Comparison of ENCODE assay signal across 9 cellular contexts in the genomic region with DNA sequence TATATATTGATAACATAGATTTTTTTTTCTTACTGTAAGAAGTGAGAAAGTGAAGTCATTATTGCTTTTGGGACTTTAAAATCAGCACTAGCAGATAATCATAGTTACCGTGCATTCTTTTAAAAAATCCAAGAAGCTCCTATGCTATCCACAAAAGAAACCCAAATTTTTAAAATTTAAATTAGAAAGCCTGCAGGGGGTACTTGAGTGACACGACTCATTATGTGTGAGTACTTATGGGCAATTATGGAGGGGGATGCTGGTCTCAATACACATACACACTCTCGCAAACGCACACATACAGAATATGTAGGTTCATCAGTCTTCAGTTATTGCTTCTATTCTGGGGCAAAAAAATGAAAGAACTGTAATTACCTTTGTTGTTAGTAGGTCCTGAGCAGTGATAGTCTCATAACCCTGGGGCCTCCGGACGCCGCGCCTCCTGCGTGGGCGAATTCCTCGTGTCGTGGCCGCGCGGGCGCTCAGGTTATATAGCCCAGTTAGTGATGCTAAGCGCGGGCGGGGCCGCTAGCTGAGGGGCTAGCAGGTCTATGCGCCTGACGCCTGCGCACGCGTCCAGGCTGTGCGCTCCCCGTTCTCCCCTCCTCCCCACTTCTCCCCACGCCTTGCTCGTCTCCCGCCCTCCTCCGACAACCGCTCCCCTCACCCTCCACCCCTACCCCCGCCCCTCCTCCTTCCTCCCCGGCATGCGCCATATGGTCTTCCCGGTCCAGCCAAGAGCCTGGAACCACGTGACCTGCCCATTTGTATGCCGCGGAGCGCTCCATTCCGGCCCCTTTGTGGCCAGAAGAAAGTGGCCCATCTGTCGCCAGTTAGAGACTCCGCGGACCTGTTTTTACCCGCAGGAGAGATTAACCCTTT. TPM values are rescaled to one million over a fixed set of nuclear protein-coding genes. Genes with fewer than 3 reads are reported as not detected.
DNase-seq lines count a peak whose midpoint lies in the region; TF ChIP-seq lines count a peak whose summit lies in the region.
"Had no signal": no experiment of that assay in that cellular context is flagged by ENCODE, and none has a peak within 500 bp of the region (broad histone marks: within the 10 kb centered on the region; RNA-seq: fewer than 3 reads in every experiment).

A gene (minus strand): TSS at position 463 of the 882 bp plus-strand sequence. CDS start 1,657 bp downstream, outside the sequence.

- H3K9me3 Mint-ChIP-seq in activated naive CD4-positive, alpha-beta T cell treated with anti-CD3 and anti-CD28 coated beads, Interleukin-2, amount 50 U/mL, for 24 hours, result peaks cover 9% of the 10 kb centered on the region
- peaks cover 10% of the 10 kb centered on the region for H3K9me3 Mint-ChIP-seq in Caco-2 (ENCODE audit: unreplicated experiment)

- H3K27me3 Mint-ChIP-seq in activated naive CD4-positive, alpha-beta T cell treated with anti-CD3 and anti-CD28 coated beads, Interleukin-2, amount 50 U/mL, for 24 hours, result peaks cover 62% of the 10 kb centered on the region
- H3K27me3 Mint-ChIP-seq in Caco-2 (ENCODE audit: insufficient read depth, unreplicated experiment), result peaks cover 13% of the 10 kb centered on the region

- 1% methylated on average over 31 of the region's 45 CpGs for WGBS in hepatocyte (ENCODE audit: low lambda C conversion rate, missing lambda C conversion rate)

- no peak within 1 kb of the TSS for H2AFZ ChIP-seq in hepatocyte

- H3K4me1 Mint-ChIP-seq in activated naive CD4-positive, alpha-beta T cell treated with anti-CD3 and anti-CD28 coated beads, Interleukin-2, amount 50 U/mL, for 24 hours, result peaks cover 51% of the 10 kb centered on the region
- no peaks in the 10 kb centered on the region for H3K4me1 Mint-ChIP-seq in Caco-2 (ENCODE audit: low read depth, unreplicated experiment)

- POLR2A ChIA-PET in Caco-2 (lab: Charles Lee), result no interaction called here

- TF ChIP-seq CTCF in hepatocyte (IDR thresholded peaks at IDR 0.05; ENCODE audit: poor library complexity) (no peak), Caco-2 (IDR thresholded peaks at IDR 0.05; ENCODE audit: insufficient read depth in 1 of 2, low read depth in 1 of 2, low read length in 1 of 2, severe bottlenecking in 1 of 2, unreplicated experiment in 1 of 2) (no peak)

- no peak within 1 kb of the TSS for H3K9ac ChIP-seq in subcutaneous abdominal adipose tissue (ENCODE audit: low read length in 5 of 5)

- H3K4me3 ChIP-seq in hepatocyte (peak within 1 kb of the TSS; percentile 10), subcutaneous abdominal adipose tissue (ENCODE audit: low read depth in 1 of 5, low read length in 5 of 5) (peak within 1 kb of the TSS in 3 of 5 donors; percentile 2 to 50 (median 27)), Caco-2 (ENCODE audit: low read depth, low read length) (no peak within 1 kb of the TSS)

- peak within 1 kb of the TSS; percentile 71 for H3K4me3 Mint-ChIP-seq in activated naive CD4-positive, alpha-beta T cell treated with anti-CD3 and anti-CD28 coated beads, Interleukin-2, amount 50 U/mL, for 24 hours
- H3K4me3 Mint-ChIP-seq in Caco-2 (ENCODE audit: unreplicated experiment), result no peak within 1 kb of the TSS

- peaks cover 17% of the 10 kb centered on the region for H3K4me1 ChIP-seq in hepatocyte (ENCODE audit: insufficient read depth)
- peaks cover 0 to 35% (median 16%) of the 10 kb centered on the region in 5 donors for H3K4me1 ChIP-seq in subcutaneous abdominal adipose tissue (ENCODE audit: control insufficient read depth in 5 of 5, insufficient read depth in 5 of 5, low read length in 5 of 5)
- H3K4me1 ChIP-seq in Caco-2, result no peaks in the 10 kb centered on the region

- H3K27ac Mint-ChIP-seq in activated naive CD4-positive, alpha-beta T cell treated with anti-CD3 and anti-CD28 coated beads, Interleukin-2, amount 50 U/mL, for 24 hours, result no peak within 1 kb of the TSS
- no peak within 1 kb of the TSS for H3K27ac Mint-ChIP-seq in Caco-2 (ENCODE audit: unreplicated experiment)

- no peaks in the 10 kb centered on the region for H3K79me2 ChIP-seq in hepatocyte

- peaks cover 96% of the 10 kb centered on the region for H3K27me3 ChIP-seq in hepatocyte
- peaks cover 48 to 77% (median 72%) of the 10 kb centered on the region in 5 donors for H3K27me3 ChIP-seq in subcutaneous abdominal adipose tissue (ENCODE audit: control insufficient read depth in 5 of 5, insufficient read depth in 4 of 5, low read length in 5 of 5)
- no peaks in the 10 kb centered on the region for H3K27me3 ChIP-seq in Caco-2 (replicated peaks; ENCODE audit: control insufficient read depth, insufficient read depth, low read length)

- H3K36me3 ChIP-seq in hepatocyte (replicated peaks; ENCODE audit: insufficient read depth, low read depth) (no peaks in the 10 kb centered on the region), subcutaneous abdominal adipose tissue (ENCODE audit: control insufficient read depth in 5 of 5, insufficient read depth in 5 of 5, low read length in 5 of 5) (no peaks in the 10 kb centered on the region), Caco-2 (ENCODE audit: control insufficient read depth, insufficient read depth, low read length) (no peaks in the 10 kb centered on the region)

- no TSS peak for BruUV-seq in Caco-2 (replicated peaks; lab: Mats Ljungman, UMichigan)

- peak within 1 kb of the TSS; percentile 74 for H3K4me2 ChIP-seq in hepatocyte

- no peak within 1 kb of the TSS for H3K27ac ChIP-seq in hepatocyte
- H3K27ac ChIP-seq in subcutaneous abdominal adipose tissue (ENCODE audit: low read depth, low read length), result no peak within 1 kb of the TSS

- H3K9me3 ChIP-seq in hepatocyte (ENCODE audit: low read depth) (no peaks in the 10 kb centered on the region), subcutaneous abdominal adipose tissue (ENCODE audit: control insufficient read depth in 5 of 5, low read length in 5 of 5) (peaks cover 0 to 6% (median 0%) of the 10 kb centered on the region in 5 donors), Caco-2 (no peaks in the 10 kb centered on the region)

- intact Hi-C loops in Caco-2 (cut with micrococcal nuclease; ENCODE audit: unreplicated experiment), result no loop called here

- H3K9me2 ChIP-seq in hepatocyte (replicated peaks; ENCODE audit: insufficient read depth), result no peaks in the 10 kb centered on the region

- no peaks in the 10 kb centered on the region for H4K20me1 ChIP-seq in hepatocyte (ENCODE audit: insufficient read depth, poor library complexity, severe bottlenecking)

- CTCF ChIA-PET in Caco-2 (lab: Charles Lee), result no interaction called here

- no peak for DNase-seq in activated naive CD4-positive, alpha-beta T cell treated with anti-CD3 and anti-CD28 coated beads, Interleukin-2, amount 50 U/mL, for 16 hours
- DNase-seq in RPMI8226 (peak; percentile 7), hepatocyte (ENCODE audit: low spot score) (peak; percentile 22), Caco-2 (no peak), COR-L47 (lab: John Stamatoyannopoulos, UW) (no peak), NCI-H146 (lab: John Stamatoyannopoulos, UW) (no peak)

- H3K36me3 Mint-ChIP-seq in activated naive CD4-positive, alpha-beta T cell treated with anti-CD3 and anti-CD28 coated beads, Interleukin-2, amount 50 U/mL, for 24 hours, result peaks cover 9% of the 10 kb centered on the region
- H3K36me3 Mint-ChIP-seq in Caco-2 (ENCODE audit: insufficient read depth, unreplicated experiment), result no peaks in the 10 kb centered on the region

RNA-seq across cellular contexts. Expression of the gene that starts here (rescaled TPM):
- total RNA-seq in hepatocyte, result 0.60 and 1.3 TPM in 2 replicates
- polyA plus RNA-seq in hepatocyte, result 0.17 and 0.53 TPM in 2 replicates
- total RNA-seq in Caco-2 (2022), result not detected in 2 replicates
- total RNA-seq: T-helper 2 cell treated with Interferon-gamma antibody and Interleukin-4, amounts not matched to agents 100 ng/mL and 5 ng/mL, for 36 hours had no signal

Comparison
In these comparisons a context has a peak if more than half of its experiments do, and no peak if none do; other contexts are left out.
1. DNase-seq: peak in RPMI8226 (single experiment) and hepatocyte (single experiment); none in activated naive CD4-positive, alpha-beta T cell treated with anti-CD3 and anti-CD28 coated beads, Interleukin-2, amount 50 U/mL, for 16 hours (single experiment), Caco-2 (0 of 2), COR-L47 (single experiment) and NCI-H146 (single experiment).